ENCODE assay signal across 10 cellular contexts in the genomic region with DNA sequence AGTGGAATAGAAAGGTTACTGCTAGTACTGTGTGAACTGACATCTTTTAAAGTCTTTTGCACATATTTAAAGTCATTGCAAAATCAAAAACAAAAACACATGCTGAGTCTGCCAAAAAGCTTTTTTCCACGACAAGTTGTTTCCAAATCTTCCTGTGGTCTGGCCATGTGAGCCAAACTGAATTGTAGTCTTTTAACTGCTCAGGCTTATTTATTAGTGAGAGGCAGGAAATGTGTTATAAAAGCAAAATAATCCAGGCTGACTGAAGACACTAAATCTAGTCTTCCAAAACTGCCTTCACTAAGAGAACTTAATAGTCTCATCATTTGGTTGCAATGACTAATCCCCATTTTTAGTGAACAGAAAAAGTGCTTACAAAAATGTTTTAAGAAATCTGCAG. TPM values are rescaled to one million over a fixed set of nuclear protein-coding genes. Genes with fewer than 3 reads are reported as not detected.
A peak's percentile ranks its signal among the peaks of the same experiment; 100 is the strongest.
DNase-seq lines count a peak whose midpoint lies in the region; ATAC-seq and TF ChIP-seq lines count a peak whose summit lies in the region.
"Had no signal": no experiment of that assay in that cellular context is flagged by ENCODE, and none has a peak within 500 bp of the region (broad histone marks: within the 10 kb centered on the region; RNA-seq: fewer than 3 reads in every experiment).

No MANE protein-coding gene starts in this region.

- no peak for TF ChIP-seq CTCF in choroid plexus epithelial cell (conservative IDR thresholded peaks at IDR 0.05; ENCODE audit: low read depth, low read length)

- DNase-seq in AG20443 (ENCODE audit: low spot score): peak; percentile 40
- DNase-seq in choroid plexus epithelial cell (ENCODE audit: low read depth): peak; percentile 81
- DNase-seq in natural killer cell treated with Interleukin-12 subunit alpha and Interleukin-12 subunit beta and Interleukin-15 and Interleukin-18, amount 100 ng/mL, for 72 hours (ENCODE audit: low spot score): no peak
- no peak for DNase-seq in NCI-H2227 (lab: John Stamatoyannopoulos, UW; ENCODE audit: unreplicated experiment)
- no peak for DNase-seq in NCI-H146 (lab: John Stamatoyannopoulos, UW)
- DNase-seq in effector CD4-positive, alpha-beta T cell: no peak
- no peak for DNase-seq in SIG-M5 treated with dmso at 0.1 percent for 504 hours (lab: John Stamatoyannopoulos, UW; ENCODE audit: unreplicated experiment)
- DNase-seq: head of caudate nucleus, NCI-H2171 treated with DMSO at 0.1 percent for 48 hours had no signal

- WGBS in HUES64: 84% methylated on average over 1 of the region's 1 CpG

- no peaks in the 10 kb centered on the region for H3K9me3 Mint-ChIP-seq in natural killer cell treated with Interleukin-12 subunit alpha and Interleukin-12 subunit beta and Interleukin-15 and Interleukin-18, amount 100 ng/mL, for 72 hours

- peak overlapping the region; percentile 92; the same call in 1 of the 2 replicates for H3K9ac ChIP-seq in HUES64 (ENCODE audit: low read depth, low read length)

- H3K27ac ChIP-seq in HUES64 (ENCODE audit: low read depth, low read length): no peak overlapping the region

- peaks cover 15% of the 10 kb centered on the region for H3K36me3 ChIP-seq in HUES64 (ENCODE audit: insufficient read depth, low read length)

- peaks cover 13% of the 10 kb centered on the region; the same call in 1 of the 2 replicates for H3K4me1 ChIP-seq in HUES64 (ENCODE audit: insufficient read depth, low read length)

- H3K27me3 Mint-ChIP-seq in natural killer cell treated with Interleukin-12 subunit alpha and Interleukin-12 subunit beta and Interleukin-15 and Interleukin-18, amount 100 ng/mL, for 72 hours: no peaks in the 10 kb centered on the region

- no peaks in the 10 kb centered on the region for H3K27me3 ChIP-seq in HUES64 (ENCODE audit: insufficient read depth, low read length)

- H3K9me3 ChIP-seq in HUES64 (ENCODE audit: insufficient read depth, low read depth, low read length): no peaks in the 10 kb centered on the region

- peak overlapping the region; percentile 96 for H3K4me3 Mint-ChIP-seq in natural killer cell treated with Interleukin-12 subunit alpha and Interleukin-12 subunit beta and Interleukin-15 and Interleukin-18, amount 100 ng/mL, for 72 hours

- peaks cover 32 to 40% of the 10 kb centered on the region in 2 donors for H3K4me1 Mint-ChIP-seq in natural killer cell treated with Interleukin-12 subunit alpha and Interleukin-12 subunit beta and Interleukin-15 and Interleukin-18, amount 100 ng/mL, for 72 hours (ENCODE audit: low read depth in 2 of 2)

- no peak overlapping the region for H3K4me3 ChIP-seq in HUES64 (ENCODE audit: low read length)
- H3K4me3 ChIP-seq in choroid plexus epithelial cell (ENCODE audit: low read depth, low read length): no peak overlapping the region

- peaks cover 20% of the 10 kb centered on the region for H3K36me3 Mint-ChIP-seq in natural killer cell treated with Interleukin-12 subunit alpha and Interleukin-12 subunit beta and Interleukin-15 and Interleukin-18, amount 100 ng/mL, for 72 hours

- ATAC-seq in natural killer cell treated with Interleukin-12 subunit alpha and Interleukin-12 subunit beta and Interleukin-15 and Interleukin-18, amount 100 ng/mL, for 72 hours: no peak

- H3K27ac Mint-ChIP-seq in natural killer cell treated with Interleukin-12 subunit alpha and Interleukin-12 subunit beta and Interleukin-15 and Interleukin-18, amount 100 ng/mL, for 72 hours: peak overlapping the region; percentile 96 to 100

RNA-seq across cellular contexts. Expression of a gene that starts 2.3 kb away (rescaled TPM):
- polyA plus RNA-seq in HUES64 (2013, experiment 1 of 2): 10.3 TPM
- 13.8 TPM for polyA plus RNA-seq in HUES64 (2013, experiment 2 of 2)
- 10 to 100 TPM in 1 of 2 donors, 1 to 10 TPM in 1; 7.4 to 17.3 TPM for total RNA-seq in natural killer cell treated with Interleukin-12 subunit alpha and Interleukin-12 subunit beta and Interleukin-15 and Interleukin-18, amount 100 ng/mL, for 72 hours

RNA-seq across cellular contexts. Expression of a gene that starts 14.3 kb away (rescaled TPM):
- polyA plus RNA-seq in HUES64 (2013, experiment 1 of 2): not detected
- polyA plus RNA-seq in HUES64 (2013, experiment 2 of 2): not detected
- not detected for total RNA-seq in natural killer cell treated with Interleukin-12 subunit alpha and Interleukin-12 subunit beta and Interleukin-15 and Interleukin-18, amount 100 ng/mL, for 72 hours

RNA-seq across cellular contexts. Expression of a gene that starts 37.0 kb away (rescaled TPM):
- 37.0 TPM for polyA plus RNA-seq in HUES64 (2013, experiment 1 of 2)
- polyA plus RNA-seq in HUES64 (2013, experiment 2 of 2): 49.6 TPM
- 10 to 100 TPM; 13.9 to 39.8 TPM for total RNA-seq in natural killer cell treated with Interleukin-12 subunit alpha and Interleukin-12 subunit beta and Interleukin-15 and Interleukin-18, amount 100 ng/mL, for 72 hours

Comparison
In these comparisons a context has a peak if more than half of its experiments do, and no peak if none do; other contexts are left out.
1. DNase-seq: peak in AG20443 (single experiment) and choroid plexus epithelial cell (single experiment); none in natural killer cell treated with Interleukin-12 subunit alpha and Interleukin-12 subunit beta and Interleukin-15 and Interleukin-18, amount 100 ng/mL, for 72 hours (single experiment), NCI-H2227 (single experiment), NCI-H146 (single experiment), effector CD4-positive, alpha-beta T cell (single experiment) and SIG-M5 treated with dmso at 0.1 percent for 504 hours (single experiment).